18 cellular contexts compared by ENCODE assay signal in the genomic region with DNA sequence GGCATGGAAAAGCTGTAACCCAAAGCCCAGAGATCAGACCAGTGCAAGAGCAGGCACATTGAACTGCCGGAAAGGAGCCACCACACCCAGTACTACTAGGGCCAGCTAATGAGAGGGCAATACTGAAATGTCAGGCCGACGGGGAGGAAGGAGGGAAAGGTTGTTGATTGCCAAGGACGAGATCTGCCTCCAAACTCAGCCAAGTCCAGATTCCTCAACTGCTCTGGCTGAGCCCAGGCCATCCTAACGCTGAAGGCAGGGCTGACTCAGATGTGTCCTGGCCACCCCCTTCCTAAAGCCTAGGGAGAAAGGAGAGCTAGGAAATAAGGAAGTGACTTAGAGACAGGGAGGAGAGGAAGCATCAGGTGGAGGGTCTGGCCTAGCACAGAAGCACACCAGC. TPM values are rescaled to one million over a fixed set of nuclear protein-coding genes. Genes with fewer than 3 reads are reported as not detected.
DNase-seq lines count a peak whose midpoint lies in the region; ATAC-seq and TF ChIP-seq lines count a peak whose summit lies in the region.
"Had no signal": no experiment of that assay in that cellular context is flagged by ENCODE, and none has a peak within 500 bp of the region (broad histone marks: within the 10 kb centered on the region; RNA-seq: fewer than 3 reads in every experiment).

No MANE protein-coding gene starts in this region.

- H3K9ac ChIP-seq in rectal smooth muscle tissue (ENCODE audit: low read length), result no peak overlapping the region

- 33 to 38% (median 36%) methylated on average over 5 of the region's 5 CpGs for WGBS in heart left ventricle, 4 donors

- ATAC-seq in heart left ventricle, result peak; percentile 69 to 89 (median 74)
- ATAC-seq in GM21786 (IDR thresholded peaks at IDR 0.05; ENCODE audit: unreplicated experiment), result no peak
- ATAC-seq in GM18909 (IDR thresholded peaks at IDR 0.05; ENCODE audit: poor library complexity, unreplicated experiment), result no peak
- ATAC-seq: activated CD8-positive, alpha-beta memory T cell treated with anti-CD3 and anti-CD28 coated beads, Interleukin-2, amount 10 ng/mL, durations not matched to agents 7 days and 5 days had no signal

- H3K4me1 ChIP-seq in ACC112 (ENCODE audit: control insufficient read depth, insufficient read depth, low read length, unreplicated experiment) (peaks cover 62% of the 10 kb centered on the region), ascending aorta (peaks cover 14 to 47% of the 10 kb centered on the region in 2 donors), heart left ventricle (peaks cover 14 to 77% (median 49%) of the 10 kb centered on the region in 12 donors), rectal smooth muscle tissue (ENCODE audit: control insufficient read depth, insufficient read depth, low read length) (peaks cover 20% of the 10 kb centered on the region)

- no peak for TF ChIP-seq POLR2A in heart left ventricle (IDR thresholded peaks at IDR 0.05)

- H2AFZ ChIP-seq in ACC112 (ENCODE audit: low read length, unreplicated experiment), result no peak overlapping the region

- H3K9me3 ChIP-seq in ascending aorta, result no peaks in the 10 kb centered on the region
- H3K9me3 ChIP-seq in heart left ventricle, result no peaks in the 10 kb centered on the region

- H3K27me3 ChIP-seq in ACC112 (ENCODE audit: insufficient read depth, low read length) (no peaks in the 10 kb centered on the region), ascending aorta (no peaks in the 10 kb centered on the region), heart left ventricle (no peaks in the 10 kb centered on the region), rectal smooth muscle tissue (ENCODE audit: control insufficient read depth, insufficient read depth, low read length) (no peaks in the 10 kb centered on the region)

- DNase-seq in ascending aorta (ENCODE audit: low spot score in 2 of 2) (peak in 1 of 2 donors; percentile 85), heart left ventricle (peak; percentile 48 to 84 (median 68)), NCI-H2107 treated with DMSO at 0.1 percent for 48 hours (lab: John Stamatoyannopoulos, UW; ENCODE audit: unreplicated experiment) (no peak)
- DNase-seq in stimulated activated CD4-positive, alpha-beta T cell treated with anti-CD3 and anti-CD28 coated beads, Interleukin-2, amount 100 ng/mL, for 24 hours, result no peak
- DNase-seq: activated CD8-positive, alpha-beta memory T cell treated with anti-CD3 and anti-CD28 coated beads, Interleukin-2, amount 10 ng/mL, durations not matched to agents 7 days and 5 days; DMS153; Karpas-422; NCI-H1092 treated with DMSO at 0.1 percent for 48 hours; nucleus accumbens; stimulated activated CD4-positive, alpha-beta T cell treated with anti-CD3 and anti-CD28 coated beads, Interleukin-4, amount 100 ng/mL, for 4 hours; stimulated activated CD8-positive, alpha-beta memory T cell treated with anti-CD3 and anti-CD28 coated beads, Interleukin-4, amount 100 ng/mL, for 48 hours; T1000 had no signal

- peaks cover 19% of the 10 kb centered on the region for H3K79me2 ChIP-seq in ACC112 (ENCODE audit: control insufficient read depth, insufficient read depth, low read length, unreplicated experiment)

- no peak overlapping the region for H3K4me3 ChIP-seq in ACC112 (ENCODE audit: low read depth, low read length)
- no peak overlapping the region for H3K4me3 ChIP-seq in ascending aorta
- H3K4me3 ChIP-seq in heart left ventricle, result no peak overlapping the region
- no peak overlapping the region for H3K4me3 ChIP-seq in rectal smooth muscle tissue (ENCODE audit: low read length)
- H3K4me3 ChIP-seq: SK-N-MC, skin epidermis had no signal

- TF ChIP-seq CTCF in ascending aorta (IDR thresholded peaks at IDR 0.05) (no peak), heart left ventricle (IDR thresholded peaks at IDR 0.05) (no peak)

- intact Hi-C loops in ascending aorta (cut with DNase I) (no loop called here), heart left ventricle (cut with DNase I) (loop anchor here in 5 of 10 donors (2.0 to 5.0 kb wide), 3 partner anchors 35 to 46 kb away; no protein-coding TSS in a partner anchor)

- H3K36me3 ChIP-seq in ACC112 (ENCODE audit: insufficient read depth, low read length) (peaks cover 74% of the 10 kb centered on the region), ascending aorta (peaks cover 82 to 87% of the 10 kb centered on the region in 2 donors), heart left ventricle (peaks cover 5 to 100% (median 91%) of the 10 kb centered on the region in 9 donors), rectal smooth muscle tissue (ENCODE audit: control insufficient read depth, insufficient read depth, low read length) (peaks cover 32% of the 10 kb centered on the region)

- peak overlapping the region; percentile 20 for H3K27ac ChIP-seq in ACC112 (ENCODE audit: low read depth, low read length)
- H3K27ac ChIP-seq in ascending aorta, result peak overlapping the region; percentile 87 to 88
- peak overlapping the region; percentile 34 to 79 (median 62) for H3K27ac ChIP-seq in heart left ventricle
- H3K27ac ChIP-seq in rectal smooth muscle tissue (ENCODE audit: low read depth, low read length), result peak overlapping the region; percentile 45
- H3K27ac ChIP-seq: SK-N-MC had no signal

RNA-seq across cellular contexts. Expression of gene IPO9, which starts 42.1 kb away (rescaled TPM):
- 9.3 TPM for total RNA-seq in ascending aorta
- total RNA-seq in heart left ventricle, result 10 to 100 TPM; 12.1 to 35.4 (median 23.1) TPM
- 10 to 100 TPM in 1 of 2 donors, 1 to 10 TPM in 1; 9.8 to 13.8 TPM for polyA plus RNA-seq in heart left ventricle

Comparison
In these comparisons a context has a peak if more than half of its experiments do, and no peak if none do; other contexts are left out.
1. H3K27ac ChIP-seq: peak in every context shown above with its lines; median percentile 88 in ascending aorta; 62 in heart left ventricle; 45 in rectal smooth muscle tissue; 20 in ACC112.
2. DNase-seq: peak in heart left ventricle (5 of 5); none in stimulated activated CD4-positive, alpha-beta T cell treated with anti-CD3 and anti-CD28 coated beads, Interleukin-2, amount 100 ng/mL, for 24 hours (0 of 2) and NCI-H2107 treated with DMSO at 0.1 percent for 48 hours (single experiment).
3. ATAC-seq: peak in heart left ventricle (4 of 4); none in GM21786 (single experiment) and GM18909 (single experiment).